In the genomic region with DNA sequence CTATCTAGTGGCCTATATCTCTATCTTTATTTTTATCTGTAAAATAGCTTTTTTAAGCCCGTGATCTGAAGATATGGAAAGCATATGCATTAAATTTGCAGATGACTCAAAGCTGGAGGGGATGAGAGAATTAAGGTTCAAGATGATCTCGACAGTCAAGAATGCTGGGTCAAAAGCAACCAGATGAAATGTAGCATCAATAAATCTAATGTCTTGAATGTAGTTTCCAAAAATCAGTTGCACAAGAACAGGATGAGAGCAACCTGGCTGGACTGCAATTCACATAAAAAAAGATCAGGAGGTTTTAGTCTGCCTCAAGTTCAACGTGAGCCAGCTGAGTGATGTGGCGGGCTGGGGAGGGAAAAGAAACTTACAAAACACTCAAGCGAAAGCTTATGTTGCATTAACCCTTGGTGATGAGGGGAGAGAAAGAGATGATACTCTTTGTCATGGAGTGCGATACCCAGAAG, we compare ENCODE assay signal across 12 cellular contexts.
A peak's percentile ranks its signal among the peaks of the same experiment; 100 is the strongest.
DNase-seq lines count a peak whose midpoint lies in the region; ATAC-seq and TF ChIP-seq lines count a peak whose summit lies in the region.
"Had no signal": no experiment of that assay in that cellular context is flagged by ENCODE, and none has a peak within 500 bp of the region (broad histone marks: within the 10 kb centered on the region; RNA-seq: fewer than 3 reads in every experiment).

No MANE protein-coding gene starts in this region.

- H3K36me3 ChIP-seq in BJ (ENCODE audit: control insufficient read depth, insufficient read depth, low read length) = no peaks in the 10 kb centered on the region
- no peaks in the 10 kb centered on the region for H3K36me3 ChIP-seq in Karpas-422 (ENCODE audit: insufficient read depth, low read length)
- H3K36me3 ChIP-seq in WERI-Rb-1 = no peaks in the 10 kb centered on the region
- H3K36me3 ChIP-seq: Peyer's patch had no signal

- H3K4me1 ChIP-seq in Karpas-422 (ENCODE audit: low read length) = peaks cover 77% of the 10 kb centered on the region
- H3K4me1 ChIP-seq in foreskin keratinocyte = no peaks in the 10 kb centered on the region

- H3K9me3 ChIP-seq in Karpas-422 (ENCODE audit: low read length) (no peaks in the 10 kb centered on the region), WERI-Rb-1 (ENCODE audit: severe bottlenecking) (no peaks in the 10 kb centered on the region)
- H3K9me3 ChIP-seq: Peyer's patch had no signal

- H2AFZ ChIP-seq in Karpas-422 (ENCODE audit: low read length) = no peak overlapping the region

- no peak overlapping the region for H3K4me3 ChIP-seq in BJ (ENCODE audit: low read depth, low read length)
- peak overlapping the region; percentile 31 for H3K4me3 ChIP-seq in Karpas-422 (ENCODE audit: low read length)
- no peak overlapping the region for H3K4me3 ChIP-seq in WERI-Rb-1 (ENCODE audit: low read depth, low read length)
- H3K4me3 ChIP-seq: Peyer's patch had no signal

- in situ Hi-C loops in GM13976 (cut with MboI; ENCODE audit: low sequenced_read_pairs, unreplicated experiment) = no loop called here

- peak; percentile 31 for ATAC-seq in GM21723 (IDR thresholded peaks at IDR 0.05; ENCODE audit: unreplicated experiment)
- no peak for ATAC-seq in foreskin keratinocyte

- peak overlapping the region; percentile 97 for H3K27ac ChIP-seq in Karpas-422 (ENCODE audit: low read length)
- no peak overlapping the region for H3K27ac ChIP-seq in foreskin keratinocyte
- H3K27ac ChIP-seq in WERI-Rb-1 = no peak overlapping the region

- no peaks in the 10 kb centered on the region for H4K20me1 ChIP-seq in Karpas-422 (ENCODE audit: insufficient read depth, low read depth, low read length)

- peak overlapping the region; percentile 88 for H3K4me2 ChIP-seq in Karpas-422 (ENCODE audit: low read depth, low read length, poor library complexity, severe bottlenecking)

- TF ChIP-seq CTCF in BJ (IDR thresholded peaks at IDR 0.05; ENCODE audit: insufficient read depth, low read depth, low read length) (no peak), foreskin keratinocyte (conservative IDR thresholded peaks at IDR 0.05) (no peak), GM13976 (IDR thresholded peaks at IDR 0.05; ENCODE audit: borderline replicate concordance, control extremely low read depth, extremely low read depth, insufficient read depth, missing control alignments) (no peak), WERI-Rb-1 (IDR thresholded peaks at IDR 0.05; ENCODE audit: low read depth, low read length) (no peak)

- H3K79me2 ChIP-seq in Karpas-422 (ENCODE audit: low read length) = no peaks in the 10 kb centered on the region

- DNase-seq in BJ (ENCODE audit: low read depth) (peak; percentile 90), Karpas-422 (no peak), foreskin keratinocyte (peak; percentile 49 to 79), GM13976 (ENCODE audit: low spot score) (no peak), amniotic stem cell (lab: John Stamatoyannopoulos, UW) (no peak), WERI-Rb-1 (no peak), T-helper 9 cell (no peak)
- DNase-seq: activated T-cell treated with anti-CD3 and anti-CD28 coated beads, Interleukin-2, amount 50 U/mL, for 48 hours; CD8-positive, alpha-beta memory T cell; stimulated activated CD8-positive, alpha-beta memory T cell treated with anti-CD3 and anti-CD28 coated beads, Interleukin-4, amount 100 ng/mL, for 48 hours had no signal

- POLR2A ChIA-PET in BJ (lab: Charles Lee) = interaction anchor here (0.7 kb wide), 1 partner anchor 220 kb away, joined by 3 read pairs; no protein-coding TSS in a partner anchor

- no peaks in the 10 kb centered on the region for H3K9me2 ChIP-seq in Karpas-422 (replicated peaks; ENCODE audit: insufficient read depth, low read length)

- H3K27me3 ChIP-seq in BJ (ENCODE audit: control insufficient read depth, insufficient read depth, low read length) = no peaks in the 10 kb centered on the region
- H3K27me3 ChIP-seq in Karpas-422 (ENCODE audit: low read length) = no peaks in the 10 kb centered on the region
- H3K27me3 ChIP-seq in foreskin keratinocyte = peaks cover 20% of the 10 kb centered on the region
- no peaks in the 10 kb centered on the region for H3K27me3 ChIP-seq in WERI-Rb-1 (ENCODE audit: insufficient read depth, low read depth, severe bottlenecking)
- H3K27me3 ChIP-seq: Peyer's patch had no signal

- CTCF ChIA-PET in BJ (lab: Yijun Ruan, JAX) = no interaction called here

- H3K9ac ChIP-seq in Karpas-422 (ENCODE audit: low read length) = peak overlapping the region; percentile 49

Comparison
In these comparisons a context has a peak if more than half of its experiments do, and no peak if none do; other contexts are left out.
1. DNase-seq: peak in BJ (single experiment) and foreskin keratinocyte (2 of 2); none in Karpas-422 (single experiment), GM13976 (single experiment), amniotic stem cell (single experiment), WERI-Rb-1 (single experiment) and T-helper 9 cell (single experiment).